Comparison of ENCODE assay signal across 21 cellular contexts in the genomic region with DNA sequence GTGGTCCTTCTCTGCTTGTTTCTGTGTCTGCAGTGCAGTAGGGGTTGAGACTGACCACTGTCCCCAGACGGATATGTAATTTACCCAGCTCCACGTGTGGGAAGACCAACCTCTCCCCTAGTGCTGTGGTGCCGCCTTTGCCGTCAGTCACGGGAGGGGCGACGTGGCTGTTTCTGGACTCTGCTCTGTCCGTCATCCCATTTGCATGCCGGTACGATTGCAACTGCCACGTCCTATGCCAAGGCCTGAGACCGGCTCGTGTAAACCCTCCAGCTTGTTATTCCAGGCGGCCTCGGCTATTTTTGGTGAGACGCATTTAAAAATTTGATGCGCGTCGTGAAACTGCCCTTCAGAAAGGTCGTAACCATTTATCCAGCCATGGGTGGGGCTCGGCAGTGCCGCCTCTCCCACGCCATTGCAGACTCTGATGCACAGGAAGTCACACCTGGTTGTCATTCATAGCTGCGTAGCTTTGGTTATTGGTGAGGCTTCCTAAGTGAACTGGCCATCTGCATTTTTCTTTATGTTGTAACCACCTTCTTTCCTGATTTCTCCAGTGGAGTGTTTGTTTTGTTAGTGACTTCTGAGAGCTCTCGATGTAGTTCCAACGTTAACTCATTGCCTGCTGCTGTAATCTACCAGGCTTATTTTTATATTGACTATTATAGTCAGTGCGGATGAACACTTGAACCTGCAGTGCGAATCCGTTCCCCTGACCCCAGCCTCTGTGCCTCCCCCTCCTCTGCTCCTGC.
DNase-seq lines count a peak whose midpoint lies in the region; ATAC-seq, FAIRE-seq and TF ChIP-seq lines count a peak whose summit lies in the region.
"Had no signal": no experiment of that assay in that cellular context is flagged by ENCODE, and none has a peak within 500 bp of the region (broad histone marks: within the 10 kb centered on the region; RNA-seq: fewer than 3 reads in every experiment).

No MANE protein-coding gene starts in this region.

- H3K79me1 ChIP-seq in H1 (ENCODE audit: low read depth, low read length): no peaks in the 10 kb centered on the region

- DNase-seq in DMS53 (lab: John Stamatoyannopoulos, UW): peak; percentile 96
- no peak for DNase-seq in H1 (ENCODE audit: low read depth in 1 of 2, low spot score in 2 of 2)
- DNase-seq in stimulated activated naive B cell treated with anti-CD40 and anti-IgM and Interleukin-4, amounts not matched to agents 10 μg/mL and 1 μg/mL and 100 μg/mL, for 72 hours: no peak
- no peak for DNase-seq in foreskin keratinocyte
- no peak for DNase-seq in hypothalamus (lab: John Stamatoyannopoulos, UW)
- DNase-seq in NCI-H1417 treated with DMSO at 0.1 percent for 48 hours (lab: John Stamatoyannopoulos, UW): no peak
- DNase-seq in breast epithelium (ENCODE audit: low spot score in 2 of 2): no peak
- DNase-seq: activated CD4-positive, alpha-beta T cell treated with anti-CD3 and anti-CD28 coated beads, Interleukin-2, amount 50 U/mL, for 4 hours; activated gamma-delta T cell; brain microvascular endothelial cell; cortex of kidney; glutamatergic neuron; mammary epithelial cell; NCI-H146; Peyer's patch; sigmoid colon; SK-N-SH; WERI-Rb-1 had no signal

- H3K14ac ChIP-seq in H1 (ENCODE audit: insufficient read length): no peak overlapping the region

- 84% methylated on average over 27 of the region's 29 CpGs; no CpG with 5 or more reads in 1 of the 2 experiments for WGBS in H1 (ENCODE audit: extremely low coverage in 1 of 2, insufficient coverage in 1 of 2, insufficient read length in 1 of 2, insufficient replicate concordance in 2 of 2, low coverage in 1 of 2, low lambda C conversion rate in 2 of 2, missing lambda C conversion rate in 1 of 2), 2 experiments
- WGBS in liver: 83% methylated on average over 29 of the region's 29 CpGs

- H3K23me2 ChIP-seq in H1 (ENCODE audit: low read depth, low read length): no peaks in the 10 kb centered on the region

- H3K9me3 Mint-ChIP-seq in stimulated activated naive B cell treated with anti-CD40 and anti-IgM and Interleukin-4, amounts not matched to agents 10 μg/mL and 1 μg/mL and 100 μg/mL, for 72 hours: no peaks in the 10 kb centered on the region
- H3K9me3 Mint-ChIP-seq: T-helper 2 cell treated with Interferon-gamma antibody and Interleukin-4, amounts not matched to agents 5 μg/mL and 100 μg/mL, for 36 hours had no signal

- no peak for TF ChIP-seq EP300 in H1 (IDR thresholded peaks at IDR 0.05; ENCODE audit: borderline replicate concordance in 1 of 2, low read depth in 2 of 2, low read length in 2 of 2)

- peak overlapping the region; percentile 67 for H3K27ac Mint-ChIP-seq in stimulated activated naive B cell treated with anti-CD40 and anti-IgM and Interleukin-4, amounts not matched to agents 10 μg/mL and 1 μg/mL and 100 μg/mL, for 72 hours
- H3K27ac Mint-ChIP-seq: T-helper 2 cell treated with Interferon-gamma antibody and Interleukin-4, amounts not matched to agents 5 μg/mL and 100 μg/mL, for 36 hours had no signal

- H3K79me2 ChIP-seq in H1 (ENCODE audit: control insufficient read depth in 1 of 2, insufficient read depth in 2 of 2, low read length in 2 of 2): no peaks in the 10 kb centered on the region

- no peak overlapping the region for H2AFZ ChIP-seq in H1 (ENCODE audit: low read length)

- H3K36me3 ChIP-seq in H1 (ENCODE audit: control insufficient read depth in 2 of 4, insufficient read depth in 4 of 4, low read length in 3 of 4) (no peaks in the 10 kb centered on the region), liver (ENCODE audit: control insufficient read depth in 4 of 4, insufficient read depth in 3 of 4, low read depth in 1 of 4, low read length in 3 of 4) (no peaks in the 10 kb centered on the region), breast epithelium (no peaks in the 10 kb centered on the region)
- H3K36me3 ChIP-seq: brain microvascular endothelial cell, Peyer's patch, sigmoid colon, suprapubic skin, WERI-Rb-1 had no signal

- no peak overlapping the region for H3K56ac ChIP-seq in H1 (replicated peaks; ENCODE audit: insufficient read length, low read depth, low read length)

- H3K4me3 ChIP-seq in H1 (ENCODE audit: extremely low read depth in 1 of 4, insufficient read depth in 2 of 4, low read depth in 3 of 4, low read length in 4 of 4): no peak overlapping the region
- H3K4me3 ChIP-seq in liver (ENCODE audit: low read depth in 1 of 3, low read length in 3 of 3): no peak overlapping the region
- no peak overlapping the region for H3K4me3 ChIP-seq in breast epithelium
- H3K4me3 ChIP-seq: Peyer's patch, sigmoid colon, suprapubic skin had no signal

- H4K20me1 ChIP-seq in H1 (replicated peaks in 1 of 2; ENCODE audit: control insufficient read depth in 1 of 2, insufficient read depth in 2 of 2, low read length in 2 of 2): peaks cover 0 to 1% of the 10 kb centered on the region in 2 experiments

- H3K4me1 ChIP-seq in H1 (replicated peaks in 1 of 4; ENCODE audit: control insufficient read depth in 3 of 4, insufficient read depth in 4 of 4, low read length in 3 of 4) (no peaks in the 10 kb centered on the region), liver (ENCODE audit: control insufficient read depth in 4 of 4, insufficient read depth in 4 of 4, low read length in 3 of 4) (no peaks in the 10 kb centered on the region), foreskin keratinocyte (no peaks in the 10 kb centered on the region), breast epithelium (no peaks in the 10 kb centered on the region)
- H3K4me1 ChIP-seq: Peyer's patch had no signal

- H2BK5ac ChIP-seq in H1 (ENCODE audit: low read depth, low read length): no peak overlapping the region

- H3K4me2 ChIP-seq in H1 (ENCODE audit: insufficient read depth in 1 of 2, low read depth in 2 of 2, low read length in 2 of 2): no peak overlapping the region
- H3K4me2 ChIP-seq: SK-N-SH had no signal

- no peak overlapping the region for H4K5ac ChIP-seq in H1 (ENCODE audit: insufficient read length, low read depth, low read length)

- peak overlapping the region; percentile 38 for H3K4ac ChIP-seq in H1 (replicated peaks; ENCODE audit: insufficient read length, low read depth, low read length)

- H3K9me3 ChIP-seq in H1 (ENCODE audit: insufficient read depth in 2 of 2, low read depth in 1 of 2, low read length in 1 of 2) (no peaks in the 10 kb centered on the region), liver (ENCODE audit: control insufficient read depth in 4 of 4, low read length in 3 of 4) (no peaks in the 10 kb centered on the region), breast epithelium (no peaks in the 10 kb centered on the region)
- H3K9me3 ChIP-seq: Peyer's patch, sigmoid colon, SK-N-SH, suprapubic skin had no signal

- H2BK15ac ChIP-seq in H1 (ENCODE audit: low read length): no peak overlapping the region

- ATAC-seq in stimulated activated naive B cell treated with anti-CD40 and anti-IgM and Interleukin-4, amounts not matched to agents 10 μg/mL and 1 μg/mL and 100 μg/mL, for 72 hours (replicated peaks): no peak
- ATAC-seq in foreskin keratinocyte: no peak

- H2AK5ac ChIP-seq in H1 (ENCODE audit: low read depth, low read length): peak overlapping the region; percentile 65; the same call in 1 of the 2 replicates

- POLR2A ChIA-PET in H1 (lab: Charles Lee; ENCODE audit: partially characterized antibody): no interaction called here

- TF ChIP-seq POLR2A in H1 (IDR thresholded peaks at IDR 0.05; ENCODE audit: control extremely low read depth in 1 of 2, low read depth in 2 of 2, low read length in 2 of 2): no peak
- no peak for TF ChIP-seq POLR2A in breast epithelium (IDR thresholded peaks at IDR 0.05)

- intact Hi-C loops in breast epithelium (cut with DNase I; ENCODE audit: low total_unique reads): no loop called here

- H3K36me3 Mint-ChIP-seq in stimulated activated naive B cell treated with anti-CD40 and anti-IgM and Interleukin-4, amounts not matched to agents 10 μg/mL and 1 μg/mL and 100 μg/mL, for 72 hours: no peaks in the 10 kb centered on the region

- peaks cover 0 to 6% of the 10 kb centered on the region in 2 donors for H3K4me1 Mint-ChIP-seq in stimulated activated naive B cell treated with anti-CD40 and anti-IgM and Interleukin-4, amounts not matched to agents 10 μg/mL and 1 μg/mL and 100 μg/mL, for 72 hours

- TF ChIP-seq RAD21 in H1 (IDR thresholded peaks at IDR 0.05 in 1 of 2, conservative IDR thresholded peaks at IDR 0.05 in 1 of 2; ENCODE audit: low read depth in 2 of 2, low read length in 2 of 2) (no peak), liver (IDR thresholded peaks at IDR 0.05) (no peak)

- no peak overlapping the region for H3K4me3 Mint-ChIP-seq in stimulated activated naive B cell treated with anti-CD40 and anti-IgM and Interleukin-4, amounts not matched to agents 10 μg/mL and 1 μg/mL and 100 μg/mL, for 72 hours
- H3K4me3 Mint-ChIP-seq: T-helper 2 cell treated with Interferon-gamma antibody and Interleukin-4, amounts not matched to agents 5 μg/mL and 100 μg/mL, for 36 hours had no signal

- CTCF ChIA-PET in H1 (lab: Charles Lee; ENCODE audit: partially characterized antibody): no interaction called here

- no peak overlapping the region for H2BK120ac ChIP-seq in H1 (replicated peaks; ENCODE audit: low read depth, low read length)

- H3K27me3 ChIP-seq in H1 (replicated peaks in 1 of 4; ENCODE audit: control insufficient read depth in 3 of 4, extremely low read depth in 1 of 4, insufficient read depth in 3 of 4, low read length in 3 of 4) (no peaks in the 10 kb centered on the region), liver (ENCODE audit: control insufficient read depth in 4 of 4, insufficient read depth in 4 of 4, low read length in 3 of 4) (no peaks in the 10 kb centered on the region), foreskin keratinocyte (no peaks in the 10 kb centered on the region), breast epithelium (no peaks in the 10 kb centered on the region)
- H3K27me3 ChIP-seq: Peyer's patch had no signal

- no peak overlapping the region for H2BK20ac ChIP-seq in H1 (ENCODE audit: low read length)

- no peak overlapping the region for H4K8ac ChIP-seq in H1 (ENCODE audit: extremely low read depth, insufficient read depth, low read length)

- H3K9ac ChIP-seq in H1 (replicated peaks in 1 of 4; ENCODE audit: extremely low read depth in 1 of 4, low read depth in 3 of 4, low read length in 3 of 4): no peak overlapping the region
- H3K9ac ChIP-seq in liver (ENCODE audit: low read depth in 1 of 2, low read length in 2 of 2): no peak overlapping the region
- H3K9ac ChIP-seq: SK-N-SH had no signal

- H3K27ac ChIP-seq in H1 (ENCODE audit: low read depth, low read length) (no peak overlapping the region), liver (ENCODE audit: low read depth in 1 of 2, low read length in 2 of 2) (no peak overlapping the region), foreskin keratinocyte (no peak overlapping the region), breast epithelium (no peak overlapping the region)
- H3K27ac ChIP-seq: brain microvascular endothelial cell, suprapubic skin, WERI-Rb-1 had no signal

- no peak overlapping the region for H2BK12ac ChIP-seq in H1 (ENCODE audit: low read depth, low read length)

- no peak overlapping the region for H3K18ac ChIP-seq in H1 (ENCODE audit: extremely low read depth, low read length)

- peaks cover 14 to 20% of the 10 kb centered on the region in 2 donors for H3K27me3 Mint-ChIP-seq in stimulated activated naive B cell treated with anti-CD40 and anti-IgM and Interleukin-4, amounts not matched to agents 10 μg/mL and 1 μg/mL and 100 μg/mL, for 72 hours

- TF ChIP-seq CTCF in H1 (IDR thresholded peaks at IDR 0.05; ENCODE audit: control extremely low read depth in 1 of 3, insufficient read depth in 1 of 3, low read depth in 1 of 3, low read length in 3 of 3) (no peak), liver (IDR thresholded peaks at IDR 0.05; ENCODE audit: low read depth, low read length, missing input control) (no peak), foreskin keratinocyte (conservative IDR thresholded peaks at IDR 0.05) (no peak), breast epithelium (IDR thresholded peaks at IDR 0.05) (no peak)

- FAIRE-seq in H1 (lab: Jason Lieb, UNC): no peak

- H4K91ac ChIP-seq in H1 (replicated peaks; ENCODE audit: insufficient read length, low read length): no peak overlapping the region

- H3K23ac ChIP-seq in H1 (ENCODE audit: insufficient read length): no peak overlapping the region
